In the genomic region with DNA sequence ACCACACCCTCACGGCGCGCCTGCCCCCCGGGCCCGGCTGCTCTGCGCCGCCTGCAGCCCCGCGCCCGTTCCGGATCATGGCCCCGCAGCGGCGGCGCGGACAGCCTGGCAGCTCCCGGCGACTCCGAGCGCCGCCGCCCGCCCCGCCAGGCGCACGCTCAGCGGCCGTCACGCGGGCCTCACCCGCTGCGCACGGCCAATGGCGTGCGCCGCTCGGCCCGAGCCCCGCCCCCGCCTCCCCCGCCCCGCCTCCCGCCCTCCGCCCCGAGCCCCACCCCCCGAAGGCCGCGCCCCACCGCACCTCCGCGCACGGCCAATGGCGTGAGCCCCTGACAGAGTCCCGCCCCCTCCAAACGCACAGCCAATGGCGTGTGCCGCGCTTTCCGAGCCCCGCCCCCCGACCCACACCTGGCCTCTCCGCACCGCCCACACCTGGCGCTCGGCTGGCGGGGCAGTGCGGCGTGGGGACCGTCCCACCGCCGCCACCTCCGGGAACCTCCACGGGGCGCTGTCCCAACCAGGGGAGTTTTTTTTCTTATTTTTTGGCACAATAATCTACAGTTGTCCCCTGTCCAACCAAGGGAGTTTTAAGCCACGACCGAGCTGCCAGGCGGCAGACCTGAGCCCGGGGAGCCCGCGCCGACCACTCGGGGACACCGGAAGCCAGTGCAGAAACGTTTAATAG, we compare ENCODE assay signal across 1 cellular context.
TF ChIP-seq lines count a peak whose summit lies in the region.

A gene (minus strand): TSS at position 123 of the 685 bp plus-strand sequence. CDS start 44 bp downstream, at position 79.

TF ChIP-seq in K562, 482 proteins besides CTCF, POLR2A, EP300 and RAD21 (continued from another document):
- TF ChIP-seq, protein P1, sequence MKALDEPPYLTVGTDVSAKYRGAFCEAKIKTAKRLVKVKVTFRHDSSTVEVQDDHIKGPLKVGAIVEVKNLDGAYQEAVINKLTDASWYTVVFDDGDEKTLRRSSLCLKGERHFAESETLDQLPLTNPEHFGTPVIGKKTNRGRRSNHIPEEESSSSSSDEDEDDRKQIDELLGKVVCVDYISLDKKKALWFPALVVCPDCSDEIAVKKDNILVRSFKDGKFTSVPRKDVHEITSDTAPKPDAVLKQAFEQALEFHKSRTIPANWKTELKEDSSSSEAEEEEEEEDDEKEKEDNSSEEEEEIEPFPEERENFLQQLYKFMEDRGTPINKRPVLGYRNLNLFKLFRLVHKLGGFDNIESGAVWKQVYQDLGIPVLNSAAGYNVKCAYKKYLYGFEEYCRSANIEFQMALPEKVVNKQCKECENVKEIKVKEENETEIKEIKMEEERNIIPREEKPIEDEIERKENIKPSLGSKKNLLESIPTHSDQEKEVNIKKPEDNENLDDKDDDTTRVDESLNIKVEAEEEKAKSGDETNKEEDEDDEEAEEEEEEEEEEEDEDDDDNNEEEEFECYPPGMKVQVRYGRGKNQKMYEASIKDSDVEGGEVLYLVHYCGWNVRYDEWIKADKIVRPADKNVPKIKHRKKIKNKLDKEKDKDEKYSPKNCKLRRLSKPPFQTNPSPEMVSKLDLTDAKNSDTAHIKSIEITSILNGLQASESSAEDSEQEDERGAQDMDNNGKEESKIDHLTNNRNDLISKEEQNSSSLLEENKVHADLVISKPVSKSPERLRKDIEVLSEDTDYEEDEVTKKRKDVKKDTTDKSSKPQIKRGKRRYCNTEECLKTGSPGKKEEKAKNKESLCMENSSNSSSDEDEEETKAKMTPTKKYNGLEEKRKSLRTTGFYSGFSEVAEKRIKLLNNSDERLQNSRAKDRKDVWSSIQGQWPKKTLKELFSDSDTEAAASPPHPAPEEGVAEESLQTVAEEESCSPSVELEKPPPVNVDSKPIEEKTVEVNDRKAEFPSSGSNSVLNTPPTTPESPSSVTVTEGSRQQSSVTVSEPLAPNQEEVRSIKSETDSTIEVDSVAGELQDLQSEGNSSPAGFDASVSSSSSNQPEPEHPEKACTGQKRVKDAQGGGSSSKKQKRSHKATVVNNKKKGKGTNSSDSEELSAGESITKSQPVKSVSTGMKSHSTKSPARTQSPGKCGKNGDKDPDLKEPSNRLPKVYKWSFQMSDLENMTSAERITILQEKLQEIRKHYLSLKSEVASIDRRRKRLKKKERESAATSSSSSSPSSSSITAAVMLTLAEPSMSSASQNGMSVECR (CRISPR knock-in tag; IDR thresholded peaks at IDR 0.05) = 0 out of 2 replicates have a peak, but pooled peaks have one; percentile 35
- TF ChIP-seq IFI16 (CRISPR knock-in tag; IDR thresholded peaks at IDR 0.05) = no peak
- no peak for TF ChIP-seq ZNF668 (CRISPR knock-in tag; IDR thresholded peaks at IDR 0.05)
- peak in 1 of 2 experiments; percentile 50; a peak in 1 of 4 replicates for TF ChIP-seq MAZ (CRISPR knock-in tag; conservative IDR thresholded peaks at IDR 0.05 in 1 of 2, IDR thresholded peaks at IDR 0.05 in 1 of 2)
- no peak for TF ChIP-seq ZNF551 (CRISPR knock-in tag; IDR thresholded peaks at IDR 0.05)
- no peak for TF ChIP-seq ZKSCAN8 (CRISPR knock-in tag; IDR thresholded peaks at IDR 0.05)
- no peak for TF ChIP-seq RFX5 (IDR thresholded peaks at IDR 0.05; ENCODE audit: low read depth, low read length)
- no peak for TF ChIP-seq CHD1 (IDR thresholded peaks at IDR 0.05; ENCODE audit: low read length)
- no peak; the same call in 1 of the 2 replicates for TF ChIP-seq RB1 (IDR thresholded peaks at IDR 0.05; ENCODE audit: low read depth)
- no peak for TF ChIP-seq FOXA1 (IDR thresholded peaks at IDR 0.05; ENCODE audit: borderline replicate concordance)
- TF ChIP-seq, protein P2, sequence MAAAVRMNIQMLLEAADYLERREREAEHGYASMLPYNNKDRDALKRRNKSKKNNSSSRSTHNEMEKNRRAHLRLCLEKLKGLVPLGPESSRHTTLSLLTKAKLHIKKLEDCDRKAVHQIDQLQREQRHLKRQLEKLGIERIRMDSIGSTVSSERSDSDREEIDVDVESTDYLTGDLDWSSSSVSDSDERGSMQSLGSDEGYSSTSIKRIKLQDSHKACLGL (CRISPR knock-in tag; IDR thresholded peaks at IDR 0.05; ENCODE audit: borderline replicate concordance, poor library complexity, severe bottlenecking) = no peak
- no peak for TF ChIP-seq SMAD4 (CRISPR knock-in tag; conservative IDR thresholded peaks at IDR 0.05)
- TF ChIP-seq, protein P3, sequence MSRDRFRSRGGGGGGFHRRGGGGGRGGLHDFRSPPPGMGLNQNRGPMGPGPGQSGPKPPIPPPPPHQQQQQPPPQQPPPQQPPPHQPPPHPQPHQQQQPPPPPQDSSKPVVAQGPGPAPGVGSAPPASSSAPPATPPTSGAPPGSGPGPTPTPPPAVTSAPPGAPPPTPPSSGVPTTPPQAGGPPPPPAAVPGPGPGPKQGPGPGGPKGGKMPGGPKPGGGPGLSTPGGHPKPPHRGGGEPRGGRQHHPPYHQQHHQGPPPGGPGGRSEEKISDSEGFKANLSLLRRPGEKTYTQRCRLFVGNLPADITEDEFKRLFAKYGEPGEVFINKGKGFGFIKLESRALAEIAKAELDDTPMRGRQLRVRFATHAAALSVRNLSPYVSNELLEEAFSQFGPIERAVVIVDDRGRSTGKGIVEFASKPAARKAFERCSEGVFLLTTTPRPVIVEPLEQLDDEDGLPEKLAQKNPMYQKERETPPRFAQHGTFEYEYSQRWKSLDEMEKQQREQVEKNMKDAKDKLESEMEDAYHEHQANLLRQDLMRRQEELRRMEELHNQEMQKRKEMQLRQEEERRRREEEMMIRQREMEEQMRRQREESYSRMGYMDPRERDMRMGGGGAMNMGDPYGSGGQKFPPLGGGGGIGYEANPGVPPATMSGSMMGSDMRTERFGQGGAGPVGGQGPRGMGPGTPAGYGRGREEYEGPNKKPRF (IDR thresholded peaks at IDR 0.05; ENCODE audit: low read depth, low read length) = no peak
